19 cellular contexts compared by ENCODE assay signal in genomic region chr6:47117314-47117713, GRCh38.
DNase-seq lines count a peak whose midpoint lies in the region; ATAC-seq and TF ChIP-seq lines count a peak whose summit lies in the region.
"Had no signal": no experiment of that assay in that cellular context is flagged by ENCODE, and none has a peak within 500 bp of the region (broad histone marks: within the 10 kb centered on the region; RNA-seq: fewer than 3 reads in every experiment).

No MANE protein-coding gene starts in this region.

- H2AK5ac ChIP-seq in mesendoderm (ENCODE audit: low read length), result no peak overlapping the region

- no CpG with 5 or more reads among the region's 5 CpGs for WGBS in mesendoderm (ENCODE audit: extremely low coverage, insufficient coverage, low lambda C conversion rate)
- WGBS in transverse colon (ENCODE audit: low coverage in 1 of 2), 2 donors, result 85 to 94% methylated on average over 5 of the region's 5 CpGs

- in situ Hi-C loops in transverse colon (cut with MboI; ENCODE audit: low pct_ligation_motif_present in 1 of 4, low pct_unique_long_range_greater_than_20kb in 1 of 4, low sequenced_read_pairs in 3 of 4), result no loop called here

- POLR2A ChIA-PET in PC-3 (lab: Charles Lee; ENCODE audit: unreplicated experiment), result no interaction called here

- H3K27me3 ChIP-seq in PC-3 (ENCODE audit: low read length) (no peaks in the 10 kb centered on the region), colonic mucosa (no peaks in the 10 kb centered on the region), mesendoderm (ENCODE audit: insufficient read depth, low read length, poor library complexity) (no peaks in the 10 kb centered on the region), transverse colon (no peaks in the 10 kb centered on the region)

- H3K4me3 ChIP-seq in PC-3 (ENCODE audit: low read length), result no peak overlapping the region
- H3K4me3 ChIP-seq in colonic mucosa, result no peak overlapping the region
- no peak overlapping the region for H3K4me3 ChIP-seq in mesendoderm (ENCODE audit: low read length)
- no peak overlapping the region for H3K4me3 ChIP-seq in transverse colon
- H3K4me3 ChIP-seq: GM23248 had no signal

- no peak overlapping the region for H4K8ac ChIP-seq in mesendoderm (ENCODE audit: low read depth, low read length)

- no peak for ATAC-seq in PC-3
- no peak for ATAC-seq in GM21447 (IDR thresholded peaks at IDR 0.05; ENCODE audit: unreplicated experiment)
- ATAC-seq: T-helper 17 cell had no signal

- H3K27ac ChIP-seq in PC-3 (ENCODE audit: low read length), result peak overlapping the region; percentile 80
- H3K27ac ChIP-seq in colonic mucosa, result peak overlapping the region; percentile 57
- no peak overlapping the region for H3K27ac ChIP-seq in mesendoderm (ENCODE audit: low read depth, low read length)
- peak overlapping the region in 3 of 4 donors; percentile 34 to 70 (median 61) for H3K27ac ChIP-seq in transverse colon
- H3K27ac ChIP-seq: C4-2B, GM23248, KMS-11, RWPE1 had no signal

- H3K4me1 ChIP-seq in PC-3 (ENCODE audit: insufficient read depth, low read length) (peaks cover 21% of the 10 kb centered on the region), colonic mucosa (no peaks in the 10 kb centered on the region), mesendoderm (ENCODE audit: control insufficient read depth, low read depth, low read length) (no peaks in the 10 kb centered on the region), transverse colon (peaks cover 0 to 5% (median 1%) of the 10 kb centered on the region in 4 donors)

- H2BK15ac ChIP-seq in mesendoderm (replicated peaks; ENCODE audit: low read depth), result peak overlapping the region; percentile 6

- no peak overlapping the region for H3K18ac ChIP-seq in mesendoderm (ENCODE audit: low read length)

- no peak overlapping the region for H3K4ac ChIP-seq in mesendoderm (ENCODE audit: low read depth, low read length)

- no peak overlapping the region for H4K5ac ChIP-seq in mesendoderm (ENCODE audit: low read length)

- no peak overlapping the region for H3K56ac ChIP-seq in mesendoderm (ENCODE audit: low read length)

- no peak overlapping the region for H2AFZ ChIP-seq in PC-3 (ENCODE audit: low read length)
- H2AFZ ChIP-seq: GM23248 had no signal

- no peak for TF ChIP-seq EP300 in transverse colon (IDR thresholded peaks at IDR 0.05; ENCODE audit: low read depth)

- no peaks in the 10 kb centered on the region for H3K9me2 ChIP-seq in PC-3 (replicated peaks; ENCODE audit: low read length)

- no peak overlapping the region for H2BK5ac ChIP-seq in mesendoderm (ENCODE audit: low read length)

- no peak for TF ChIP-seq POLR2A in transverse colon (IDR thresholded peaks at IDR 0.05)

- H3K79me2 ChIP-seq in PC-3 (ENCODE audit: low read length), result no peaks in the 10 kb centered on the region
- no peaks in the 10 kb centered on the region for H3K79me2 ChIP-seq in mesendoderm (ENCODE audit: control insufficient read depth, insufficient read depth, low read length)

- no peaks in the 10 kb centered on the region for H3K79me1 ChIP-seq in mesendoderm (ENCODE audit: low read length)

- no peaks in the 10 kb centered on the region for H3K9me3 ChIP-seq in PC-3 (ENCODE audit: low read length)
- H3K9me3 ChIP-seq in colonic mucosa, result no peaks in the 10 kb centered on the region
- no peaks in the 10 kb centered on the region for H3K9me3 ChIP-seq in transverse colon

- H3K9ac ChIP-seq in PC-3 (ENCODE audit: low read length), result peak overlapping the region; percentile 19; the same call in 1 of the 2 replicates
- no peak overlapping the region for H3K9ac ChIP-seq in colonic mucosa (ENCODE audit: low read depth in 2 of 2, low read length in 2 of 2)
- H3K9ac ChIP-seq in mesendoderm (ENCODE audit: low read length), result no peak overlapping the region
- H3K9ac ChIP-seq: GM23248, KMS-11 had no signal

- no peak for DNase-seq in PC-3
- DNase-seq in colonic mucosa, result no peak
- no peak for DNase-seq in mesendoderm
- no peak for DNase-seq in transverse colon
- no peak for DNase-seq in NCI-H1092 (lab: John Stamatoyannopoulos, UW)
- no peak for DNase-seq in NCI-H1105 (lab: John Stamatoyannopoulos, UW)
- DNase-seq: AML-193, DMS 273 treated with DMSO at 0.1 percent for 48 hours, DND-41, GM23248, NCI-H1105 treated with DMSO at 0.1 percent for 48 hours, NCI-H1694, NCI-H2081 treated with DMSO at 0.1 percent for 48 hours, NCI-H748 treated with DMSO at 0.1 percent for 48 hours, T-helper 17 cell had no signal

- BruUV-seq in PC-3 (replicated peaks; lab: Mats Ljungman, UMichigan), result no TSS peak

- CTCF ChIA-PET in PC-3 (lab: Charles Lee), result no interaction called here

- intact Hi-C loops in PC-3 (cut with micrococcal nuclease) (no loop called here), colonic mucosa (cut with DNase I) (no loop called here), transverse colon (cut with DNase I; ENCODE audit: low total_unique reads) (no loop called here)

- H3K36me3 ChIP-seq in PC-3 (ENCODE audit: low read depth, low read length), result no peaks in the 10 kb centered on the region
- no peaks in the 10 kb centered on the region for H3K36me3 ChIP-seq in colonic mucosa
- no peaks in the 10 kb centered on the region for H3K36me3 ChIP-seq in mesendoderm (ENCODE audit: control insufficient read depth, insufficient read depth, low read length)
- H3K36me3 ChIP-seq in transverse colon, result no peaks in the 10 kb centered on the region

- H3K23ac ChIP-seq in mesendoderm (ENCODE audit: low read length), result no peak overlapping the region

- H2BK120ac ChIP-seq in mesendoderm (ENCODE audit: low read depth, low read length), result no peak overlapping the region

- TF ChIP-seq CTCF in PC-3 (conservative IDR thresholded peaks at IDR 0.05; ENCODE audit: low read depth, low read length), result no peak
- TF ChIP-seq CTCF in colonic mucosa (IDR thresholded peaks at IDR 0.05), result no peak
- no peak for TF ChIP-seq CTCF in transverse colon (IDR thresholded peaks at IDR 0.05)

- H3K4me2 ChIP-seq in PC-3 (ENCODE audit: low read length) (no peak overlapping the region), mesendoderm (ENCODE audit: low read length) (no peak overlapping the region)
- H3K4me2 ChIP-seq: KMS-11 had no signal

- no peaks in the 10 kb centered on the region for H4K20me1 ChIP-seq in PC-3 (ENCODE audit: low read length)

- H3F3A ChIP-seq in PC-3 (ENCODE audit: low read length, unreplicated experiment), result no peaks in the 10 kb centered on the region
